In genomic region chr1:167454929-167455785, GRCh38 we compare ENCODE assay signal across 8 cellular contexts.
DNase-seq lines count a peak whose midpoint lies in the region; ATAC-seq and TF ChIP-seq lines count a peak whose summit lies in the region.

No MANE protein-coding gene starts in this region.

- ATAC-seq in GM19395 (IDR thresholded peaks at IDR 0.05; ENCODE audit: unreplicated experiment) (peak; percentile 57), gastroesophageal sphincter (peak; percentile 86)

- CTCF ChIA-PET in RWPE1 (lab: Yijun Ruan, JAX), result interaction anchor here (0.6 to 1.2 kb wide), 3 partner anchors 14 to 187 kb away, joined by 3 to 5 read pairs (median 4); no protein-coding TSS in a partner anchor

- intact Hi-C loops in thyroid gland (cut with DNase I), result no loop called here

- H3K36me3 ChIP-seq in gastroesophageal sphincter, result no peaks in the 10 kb centered on the region
- H3K36me3 ChIP-seq in thyroid gland, result no peaks in the 10 kb centered on the region

- TF ChIP-seq POLR2A in gastroesophageal sphincter (IDR thresholded peaks at IDR 0.05), result peak in 1 of 2 donors; percentile 35
- TF ChIP-seq POLR2A in thyroid gland (IDR thresholded peaks at IDR 0.05), result peak in 1 of 2 donors; percentile 58

- POLR2A ChIA-PET in RWPE1 (lab: Yijun Ruan, JAX; ENCODE audit: low non-redundant PET), result interaction anchor here (0.6 kb wide), 2 partner anchors 11 to 369 kb away, joined by 3 to 5 read pairs; no protein-coding TSS in a partner anchor

- DNase-seq in CD1c-positive myeloid dendritic cell (ENCODE audit: extremely low spot score), result peak; percentile 82
- DNase-seq in HL-60 (ENCODE audit: low read depth in 1 of 2, low spot score in 1 of 2), result peak in 1 of 2 experiments; percentile 58
- DNase-seq in RWPE1 (ENCODE audit: low spot score), result peak; percentile 52
- DNase-seq in activated gamma-delta T cell treated with Interleukin-2 at 50 U/mL for 16 hours, result peak; percentile 81
- peak in 45 of 56 donors; percentile 8 to 77 (median 41) for DNase-seq in nucleus accumbens (lab: John Stamatoyannopoulos, UW)
- peak; percentile 70 to 72 for DNase-seq in thyroid gland

- peaks cover 0 to 18% (median 0%) of the 10 kb centered on the region in 3 donors for H3K4me1 ChIP-seq in gastroesophageal sphincter
- peaks cover 3 to 6% of the 10 kb centered on the region in 2 donors for H3K4me1 ChIP-seq in thyroid gland

- no peak for TF ChIP-seq EP300 in gastroesophageal sphincter (IDR thresholded peaks at IDR 0.05)

- H3K27me3 ChIP-seq in HL-60 (ENCODE audit: insufficient read depth, poor library complexity, severe bottlenecking), result peaks cover 2% of the 10 kb centered on the region
- H3K27me3 ChIP-seq in gastroesophageal sphincter, result no peaks in the 10 kb centered on the region
- H3K27me3 ChIP-seq in thyroid gland, result no peaks in the 10 kb centered on the region

- H3K4me3 ChIP-seq in HL-60 (replicated peaks; ENCODE audit: insufficient read depth, low read length) (peak overlapping the region; percentile 73), gastroesophageal sphincter (peak overlapping the region; percentile 65 to 85), thyroid gland (replicated peaks in 1 of 3) (peak overlapping the region; percentile 27 to 87 (median 67))

- TF ChIP-seq CTCF in HL-60 (IDR thresholded peaks at IDR 0.05; ENCODE audit: insufficient read depth, low read length) (no peak), RWPE1 (conservative IDR thresholded peaks at IDR 0.05; ENCODE audit: low read depth) (no peak), gastroesophageal sphincter (IDR thresholded peaks at IDR 0.05) (no peak), thyroid gland (IDR thresholded peaks at IDR 0.05) (no peak)

- H3K27ac ChIP-seq in HL-60 (replicated peaks) (no peak overlapping the region), RWPE1 (no peak overlapping the region), gastroesophageal sphincter (peak overlapping the region; percentile 25 to 87 (median 79)), thyroid gland (peak overlapping the region; percentile 79 to 81 (median 81))

- no CpG with 5 or more reads among the region's 83 CpGs for WGBS in gastroesophageal sphincter (ENCODE audit: low coverage in 1 of 2), 2 donors
- WGBS in thyroid gland, 2 donors, result 0 to 1% methylated on average over 2 to 27 of the region's 83 CpGs

- H3K9me3 ChIP-seq in gastroesophageal sphincter (no peaks in the 10 kb centered on the region), thyroid gland (no peaks in the 10 kb centered on the region)

Comparison
In these comparisons a context has a peak if more than half of its experiments do, and no peak if none do; other contexts are left out.
1. H3K27ac ChIP-seq: peak in gastroesophageal sphincter (4 of 4) and thyroid gland (3 of 3); none in HL-60 (single experiment) and RWPE1 (single experiment).
2. Peak in every context shown above with its lines, with median percentiles within 50 percentile points of each other: H3K4me3 ChIP-seq.